20 cellular contexts compared by ENCODE assay signal in the genomic region with DNA sequence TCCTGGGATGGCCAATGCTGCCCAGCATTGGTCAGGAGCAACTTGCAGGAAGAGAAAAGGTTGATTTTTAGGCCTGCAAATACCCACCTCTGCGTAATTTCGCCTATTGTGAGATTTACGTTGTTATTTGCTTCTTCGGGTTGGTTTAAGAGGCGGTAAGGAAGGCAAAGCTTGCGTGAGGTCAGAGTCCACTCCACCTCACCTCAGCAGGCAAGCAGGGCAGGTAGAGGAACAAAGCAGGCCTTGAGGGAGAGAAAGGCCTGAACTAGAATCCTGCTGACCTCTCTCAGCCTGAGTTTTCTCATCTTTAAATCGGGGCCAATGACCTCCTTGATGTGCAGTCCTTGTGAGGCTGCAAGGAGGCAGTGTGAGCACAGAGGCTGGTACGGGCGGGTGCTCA.
"Had no signal": no experiment of that assay in that cellular context is flagged by ENCODE, and none has a peak within 500 bp of the region (broad histone marks: within the 10 kb centered on the region; RNA-seq: fewer than 3 reads in every experiment).

No MANE protein-coding gene starts in this region.

- H3K9me3 ChIP-seq: ascending aorta, left lung, neutrophil, pancreas, right lobe of liver, thoracic aorta had no signal

- H3K27ac ChIP-seq: ascending aorta, coronary artery, left lung, neutrophil, pancreas, right lobe of liver, thoracic aorta had no signal

- H3K4me3 ChIP-seq: ascending aorta, coronary artery, left lung, pancreas, right lobe of liver, smooth muscle cell, thoracic aorta had no signal

- H3K4me3 Mint-ChIP-seq: activated CD4-positive, alpha-beta T cell treated with anti-CD3 and anti-CD28 coated beads, Interleukin-2, amount 10 ng/mL, durations not matched to agents 24 days and 14 days; activated CD8-positive, alpha-beta T cell treated with anti-CD3 and anti-CD28 coated beads, Interleukin-2, amount 10 ng/mL, durations not matched to agents 7 days and 5 days; activated naive CD4-positive, alpha-beta T cell treated with anti-CD3 and anti-CD28 coated beads, Interleukin-2, amount 10 ng/mL, durations not matched to agents 7 days and 5 days; activated T-cell treated with anti-CD3 and anti-CD28 coated beads, Interleukin-2, amount 50 U/mL, for 4 hours; central memory CD8-positive, alpha-beta T cell; stimulated activated naive B cell treated with anti-CD40 and anti-IgM and Interleukin-4, amounts not matched to agents 10 μg/mL and 1 μg/mL and 100 μg/mL, for 72 hours; T-cell had no signal

- DNase-seq: activated CD4-positive, CD25-positive, alpha-beta regulatory T cell; activated CD8-positive, alpha-beta T cell treated with anti-CD3 and anti-CD28 coated beads, Interleukin-2, amount 10 ng/mL, durations not matched to agents 7 days and 5 days; activated T-cell treated with anti-CD3 and anti-CD28 coated beads, Interleukin-2, amount 50 U/mL, for 4 hours; kidney; mammary epithelial cell; naive B cell; right lobe of liver; stimulated activated CD4-positive, alpha-beta T cell treated with anti-CD3 and anti-CD28 coated beads, Interleukin-4, amount 100 ng/mL, for 24 hours had no signal

- H3K36me3 ChIP-seq: ascending aorta, left lung, neutrophil, pancreas, right lobe of liver, thoracic aorta had no signal

- H3K9me3 Mint-ChIP-seq: activated CD4-positive, alpha-beta T cell treated with anti-CD3 and anti-CD28 coated beads, Interleukin-2, amount 10 ng/mL, durations not matched to agents 24 days and 14 days; activated naive CD4-positive, alpha-beta T cell treated with anti-CD3 and anti-CD28 coated beads, Interleukin-2, amount 10 ng/mL, durations not matched to agents 7 days and 5 days; activated T-cell treated with anti-CD3 and anti-CD28 coated beads, Interleukin-2, amount 50 U/mL, for 4 hours; central memory CD8-positive, alpha-beta T cell; naive B cell; stimulated activated naive B cell treated with anti-CD40 and anti-IgM and Interleukin-4, amounts not matched to agents 10 μg/mL and 1 μg/mL and 100 μg/mL, for 72 hours; T-cell had no signal

- H3K27ac Mint-ChIP-seq: activated CD4-positive, alpha-beta T cell treated with anti-CD3 and anti-CD28 coated beads, Interleukin-2, amount 10 ng/mL, durations not matched to agents 24 days and 14 days; activated CD8-positive, alpha-beta T cell treated with anti-CD3 and anti-CD28 coated beads, Interleukin-2, amount 10 ng/mL, durations not matched to agents 7 days and 5 days; activated naive CD4-positive, alpha-beta T cell treated with anti-CD3 and anti-CD28 coated beads, Interleukin-2, amount 10 ng/mL, durations not matched to agents 7 days and 5 days; stimulated activated naive B cell treated with anti-CD40 and anti-IgM and Interleukin-4, amounts not matched to agents 10 μg/mL and 1 μg/mL and 100 μg/mL, for 72 hours; T-cell had no signal

- H3K36me3 Mint-ChIP-seq: activated naive CD4-positive, alpha-beta T cell treated with anti-CD3 and anti-CD28 coated beads, Interleukin-2, amount 10 ng/mL, durations not matched to agents 7 days and 5 days; naive B cell; stimulated activated naive B cell treated with anti-CD40 and anti-IgM and Interleukin-4, amounts not matched to agents 10 μg/mL and 1 μg/mL and 100 μg/mL, for 72 hours; T-cell had no signal

- H3K4me1 ChIP-seq: ascending aorta, left lung, pancreas, right lobe of liver had no signal

- H3K27me3 ChIP-seq: ascending aorta, pancreas, right lobe of liver had no signal

- H3K4me1 Mint-ChIP-seq: central memory CD8-positive, alpha-beta T cell had no signal

- H3K4me2 ChIP-seq: smooth muscle cell had no signal

- ATAC-seq: activated CD8-positive, alpha-beta T cell treated with anti-CD3 and anti-CD28 coated beads, Interleukin-2, amount 10 ng/mL, durations not matched to agents 7 days and 5 days; activated T-cell treated with anti-CD3 and anti-CD28 coated beads, Interleukin-2, amount 50 U/mL, for 4 hours had no signal
